ENCODE assay signal across 15 cellular contexts in genomic region chr2:151845884-151846283, GRCh38. TPM values are rescaled to one million over a fixed set of nuclear protein-coding genes. Genes with fewer than 3 reads are reported as not detected.
DNase-seq lines count a peak whose midpoint lies in the region; ATAC-seq and TF ChIP-seq lines count a peak whose summit lies in the region.
"Had no signal": no experiment of that assay in that cellular context is flagged by ENCODE, and none has a peak within 500 bp of the region (broad histone marks: within the 10 kb centered on the region; RNA-seq: fewer than 3 reads in every experiment).

No MANE protein-coding gene starts in this region.

- H3K27me3 ChIP-seq in ascending aorta (no peaks in the 10 kb centered on the region), spleen (replicated peaks in 1 of 7) (no peaks in the 10 kb centered on the region), brain microvascular endothelial cell (replicated peaks) (no peaks in the 10 kb centered on the region)

- TF ChIP-seq CTCF in ascending aorta (IDR thresholded peaks at IDR 0.05) = no peak
- no peak for TF ChIP-seq CTCF in spleen (IDR thresholded peaks at IDR 0.05 in 8 of 11, conservative IDR thresholded peaks at IDR 0.05 in 3 of 11)
- no peak for TF ChIP-seq CTCF in brain microvascular endothelial cell (IDR thresholded peaks at IDR 0.05; ENCODE audit: low read depth, low read length, missing control alignments)

- H3K4me1 ChIP-seq in ascending aorta (peaks cover 3 to 13% of the 10 kb centered on the region in 2 donors), spleen (peaks cover 0 to under 1% (median 0%) of the 10 kb centered on the region in 6 donors)

- intact Hi-C loops in ascending aorta (cut with DNase I) = no loop called here
- intact Hi-C loops in spleen (cut with DNase I; ENCODE audit: low total_unique reads) = no loop called here

- H3K36me3 ChIP-seq in ascending aorta (no peaks in the 10 kb centered on the region), spleen (no peaks in the 10 kb centered on the region), brain microvascular endothelial cell (replicated peaks) (no peaks in the 10 kb centered on the region)

- H3K9me3 ChIP-seq in ascending aorta (no peaks in the 10 kb centered on the region), spleen (no peaks in the 10 kb centered on the region)

- no peak for DNase-seq in ascending aorta (ENCODE audit: low spot score in 2 of 2)
- no peak for DNase-seq in NCI-H2029 (lab: John Stamatoyannopoulos, UW)
- DNase-seq in spleen = no peak
- no peak for DNase-seq in brain microvascular endothelial cell
- DNase-seq: activated CD4-positive, CD25-positive, alpha-beta regulatory T cell treated with anti-CD3 and anti-CD28 coated beads, Interleukin-2, amount 50 U/mL, for 72 hours; activated naive CD4-positive, alpha-beta T cell treated with anti-CD3 and anti-CD28 coated beads, Interleukin-2, amount 50 U/mL, for 16 hours; CD8-positive, alpha-beta memory T cell; H9; Karpas-422; SHP77 treated with DMSO at 0.1 percent for 48 hours had no signal

- ATAC-seq in GM18520 (IDR thresholded peaks at IDR 0.05; ENCODE audit: unreplicated experiment) = peak; percentile 37
- ATAC-seq in GM21367 (IDR thresholded peaks at IDR 0.05; ENCODE audit: unreplicated experiment) = peak; percentile 39
- peak; percentile 58 for ATAC-seq in HG02852 (IDR thresholded peaks at IDR 0.05; ENCODE audit: unreplicated experiment)
- ATAC-seq in HG03521 (IDR thresholded peaks at IDR 0.05; ENCODE audit: unreplicated experiment) = peak; percentile 40

- TF ChIP-seq POLR2A in spleen (IDR thresholded peaks at IDR 0.05) = no peak

- no peak overlapping the region for H3K27ac ChIP-seq in ascending aorta
- no peak overlapping the region for H3K27ac ChIP-seq in spleen
- no peak overlapping the region for H3K27ac ChIP-seq in brain microvascular endothelial cell
- H3K27ac ChIP-seq: HL-60 had no signal

- in situ Hi-C loops in brain microvascular endothelial cell (cut with HindIII; ENCODE audit: low pct_ligation_motif_present, low sequenced_read_pairs) = no loop called here

- H3K4me3 ChIP-seq in ascending aorta (no peak overlapping the region), spleen (no peak overlapping the region), brain microvascular endothelial cell (ENCODE audit: low read depth, low read length) (no peak overlapping the region)

- 87 to 97% (median 90%) methylated on average over 2 of the region's 2 CpGs for WGBS in spleen, 5 donors

RNA-seq across cellular contexts. Expression of gene ARL5A, which starts 17.7 kb away (rescaled TPM):
- total RNA-seq in ascending aorta (15.8 TPM), spleen (10 to 100 TPM; 38.6 to 89.9 (median 50.5) TPM)
- polyA plus RNA-seq in spleen = 10 to 100 TPM in 2 of 3 donors, 1 to 10 TPM in 1; 9.5 to 14.7 (median 13.6) TPM
